ENCODE assay signal across 17 cellular contexts in the genomic region with DNA sequence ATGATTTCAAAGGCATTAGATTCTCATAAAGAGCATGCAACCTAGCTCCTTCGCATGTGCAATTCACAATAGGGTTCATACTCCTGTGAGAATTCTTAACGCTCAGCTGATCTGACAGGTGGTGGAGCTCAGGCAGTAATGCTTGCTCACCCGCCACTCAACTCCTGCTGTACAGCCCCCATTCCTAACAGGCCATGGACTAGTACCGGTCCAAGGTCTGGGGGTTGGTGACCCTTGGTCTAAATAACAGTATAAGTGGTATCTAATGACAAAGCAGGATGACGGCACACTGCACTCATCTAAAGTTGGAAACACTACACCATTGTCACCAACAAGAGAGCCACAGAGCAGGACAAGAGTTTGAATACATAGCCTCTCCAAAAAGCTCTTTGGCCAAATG. TPM values are rescaled to one million over a fixed set of nuclear protein-coding genes. Genes with fewer than 3 reads are reported as not detected.
DNase-seq lines count a peak whose midpoint lies in the region; TF ChIP-seq lines count a peak whose summit lies in the region.
"Had no signal": no experiment of that assay in that cellular context is flagged by ENCODE, and none has a peak within 500 bp of the region (broad histone marks: within the 10 kb centered on the region; RNA-seq: fewer than 3 reads in every experiment).

No MANE protein-coding gene starts in this region.

- peaks cover 76% of the 10 kb centered on the region for H3K36me3 Mint-ChIP-seq in nephron progenitor cell (ENCODE audit: low read depth)
- H3K36me3 Mint-ChIP-seq in activated naive CD8-positive, alpha-beta T cell treated with anti-CD3 and anti-CD28 coated beads for 36 hours: peaks cover 20% of the 10 kb centered on the region
- H3K36me3 Mint-ChIP-seq: IgD-negative memory B cell had no signal

- intact Hi-C loops in esophagus muscularis mucosa (cut with DNase I): no loop called here

- H3K4me1 Mint-ChIP-seq in nephron progenitor cell: peaks cover 63% of the 10 kb centered on the region
- H3K4me1 Mint-ChIP-seq in activated naive CD8-positive, alpha-beta T cell treated with anti-CD3 and anti-CD28 coated beads for 36 hours: peaks cover 12% of the 10 kb centered on the region
- H3K4me1 Mint-ChIP-seq: IgD-negative memory B cell had no signal

- DNase-seq in NCI-H345 (lab: John Stamatoyannopoulos, UW) (peak; percentile 43), NCI-H345 treated with DMSO at 0.1 percent for 48 hours (lab: John Stamatoyannopoulos, UW; ENCODE audit: unreplicated experiment) (no peak), GM12865 (ENCODE audit: low read depth) (peak; percentile 21), esophagus muscularis mucosa (ENCODE audit: extremely low spot score) (peak; percentile 39), nephron progenitor cell (peak; percentile 12), dedifferentiated amniotic fluid mesenchymal stem cell (ENCODE audit: extremely low spot score) (no peak), COLO829 (ENCODE audit: low spot score) (no peak)
- DNase-seq in activated naive CD8-positive, alpha-beta T cell treated with anti-CD3 and anti-CD28 coated beads for 36 hours: no peak
- DNase-seq: AML-193; CD4-positive, alpha-beta T cell; H7; NCI-H1417 treated with DMSO at 0.1 percent for 48 hours; NCI-H2081 treated with DMSO at 0.1 percent for 48 hours; NCI-H510A; SW 1271 had no signal

- H3K27me3 Mint-ChIP-seq in nephron progenitor cell (ENCODE audit: low read depth, poor library complexity): no peaks in the 10 kb centered on the region
- no peaks in the 10 kb centered on the region for H3K27me3 Mint-ChIP-seq in activated naive CD8-positive, alpha-beta T cell treated with anti-CD3 and anti-CD28 coated beads for 36 hours
- H3K27me3 Mint-ChIP-seq: CD4-positive, alpha-beta T cell; IgD-negative memory B cell had no signal

- peaks cover 45% of the 10 kb centered on the region for H3K9me3 Mint-ChIP-seq in nephron progenitor cell
- H3K9me3 Mint-ChIP-seq in activated naive CD8-positive, alpha-beta T cell treated with anti-CD3 and anti-CD28 coated beads for 36 hours: no peaks in the 10 kb centered on the region

- H3K9me3 ChIP-seq in esophagus muscularis mucosa: no peaks in the 10 kb centered on the region
- H3K9me3 ChIP-seq: SJSA1 had no signal

- H3K27ac Mint-ChIP-seq in nephron progenitor cell: peak overlapping the region; percentile 92
- no peak overlapping the region for H3K27ac Mint-ChIP-seq in activated naive CD8-positive, alpha-beta T cell treated with anti-CD3 and anti-CD28 coated beads for 36 hours
- H3K27ac Mint-ChIP-seq: CD4-positive, alpha-beta T cell; IgD-negative memory B cell had no signal

- peaks cover 6 to 51% (median 28%) of the 10 kb centered on the region in 4 donors for H3K4me1 ChIP-seq in esophagus muscularis mucosa
- H3K4me1 ChIP-seq: SJSA1 had no signal

- TF ChIP-seq EP300 in esophagus muscularis mucosa (IDR thresholded peaks at IDR 0.05): no peak

- no peak overlapping the region for H3K4me3 Mint-ChIP-seq in nephron progenitor cell
- no peak overlapping the region for H3K4me3 Mint-ChIP-seq in activated naive CD8-positive, alpha-beta T cell treated with anti-CD3 and anti-CD28 coated beads for 36 hours
- H3K4me3 Mint-ChIP-seq: CD4-positive, alpha-beta T cell; IgD-negative memory B cell had no signal

- no peaks in the 10 kb centered on the region for H3K27me3 ChIP-seq in esophagus muscularis mucosa
- H3K27me3 ChIP-seq: SJSA1 had no signal

- H3K4me3 ChIP-seq in GM12865 (ENCODE audit: low read depth, low read length) (no peak overlapping the region), esophagus muscularis mucosa (no peak overlapping the region)
- H3K4me3 ChIP-seq: SJSA1 had no signal

- WGBS in esophagus muscularis mucosa: 93% methylated on average over 5 of the region's 5 CpGs

- no peak overlapping the region for H3K27ac ChIP-seq in esophagus muscularis mucosa (replicated peaks in 1 of 4)
- H3K27ac ChIP-seq: SJSA1 had no signal

- TF ChIP-seq CTCF in GM12865 (IDR thresholded peaks at IDR 0.05; ENCODE audit: insufficient read depth, low read depth, low read length, missing control alignments) (no peak), esophagus muscularis mucosa (IDR thresholded peaks at IDR 0.05) (no peak), nephron progenitor cell (IDR thresholded peaks at IDR 0.05) (no peak)

- H3K36me3 ChIP-seq in esophagus muscularis mucosa: no peaks in the 10 kb centered on the region
- H3K36me3 ChIP-seq: SJSA1 had no signal

- no peak for TF ChIP-seq POLR2A in esophagus muscularis mucosa (IDR thresholded peaks at IDR 0.05; ENCODE audit: low read depth)

RNA-seq across cellular contexts. Expression of gene ADGRA3, which starts 28.5 kb away (rescaled TPM):
- 10 to 100 TPM; 24.9 to 41.0 (median 35.3) TPM for total RNA-seq in esophagus muscularis mucosa
- 10 to 100 TPM; 12.0 to 13.8 TPM for total RNA-seq in activated naive CD8-positive, alpha-beta T cell treated with anti-CD3 and anti-CD28 coated beads for 36 hours

Comparison
In these comparisons a context has a peak if more than half of its experiments do, and no peak if none do; other contexts are left out.
1. DNase-seq: peak in NCI-H345 (single experiment), GM12865 (single experiment), esophagus muscularis mucosa (single experiment) and nephron progenitor cell (single experiment); none in NCI-H345 treated with DMSO at 0.1 percent for 48 hours (single experiment), activated naive CD8-positive, alpha-beta T cell treated with anti-CD3 and anti-CD28 coated beads for 36 hours (single experiment), dedifferentiated amniotic fluid mesenchymal stem cell (single experiment) and COLO829 (single experiment).